17 cellular contexts compared by ENCODE assay signal in the genomic region with DNA sequence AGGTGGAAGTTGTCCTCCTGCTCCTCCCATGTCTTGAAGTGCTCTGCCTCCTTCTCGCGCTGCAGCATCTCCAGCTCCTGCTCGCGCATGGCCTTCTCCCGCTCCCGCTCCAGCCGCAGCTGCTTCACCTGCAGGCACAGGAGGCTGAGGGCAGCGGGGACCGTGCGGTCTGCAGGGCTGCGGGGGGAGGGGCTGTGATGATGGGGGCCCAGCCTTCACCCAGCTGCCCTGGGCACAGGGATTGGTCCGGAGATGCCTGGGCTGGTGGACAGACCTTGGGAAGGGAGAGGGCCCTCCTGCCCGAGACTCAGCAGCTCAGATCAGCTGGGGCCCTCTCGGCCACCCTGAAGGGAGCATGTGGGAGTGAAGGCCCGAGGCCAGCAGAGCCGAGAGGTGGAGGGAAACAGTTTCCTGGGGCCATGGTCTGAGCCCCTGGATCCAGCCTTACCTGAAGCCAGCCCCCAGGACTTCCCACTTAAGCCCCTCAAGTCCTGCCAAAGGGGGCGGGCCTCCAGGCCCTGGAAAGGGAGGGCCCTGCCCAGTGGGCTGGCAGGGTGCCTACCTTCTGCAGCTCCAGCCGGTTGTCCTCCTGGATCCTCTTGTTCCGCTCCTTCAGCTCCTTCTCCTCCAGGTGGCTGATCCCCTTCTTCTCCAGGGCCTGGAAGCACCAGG. TPM values are rescaled to one million over a fixed set of nuclear protein-coding genes. Genes with fewer than 3 reads are reported as not detected.
DNase-seq lines count a peak whose midpoint lies in the region; ATAC-seq, FAIRE-seq and TF ChIP-seq lines count a peak whose summit lies in the region.
"Had no signal": no experiment of that assay in that cellular context is flagged by ENCODE, and none has a peak within 500 bp of the region (broad histone marks: within the 10 kb centered on the region; RNA-seq: fewer than 3 reads in every experiment).

No MANE protein-coding gene starts in this region.

- BruUV-seq in Panc1 (replicated peaks; lab: Mats Ljungman, UMichigan) (no TSS peak), HepG2 (replicated peaks; lab: Mats Ljungman, UMichigan) (no TSS peak)

- FAIRE-seq in HepG2 (lab: Jason Lieb, UNC) = no peak
- FAIRE-seq: GM18507, H54 had no signal

- no peak overlapping the region for H3K27ac ChIP-seq in DND-41 (ENCODE audit: low read length)
- no peak overlapping the region for H3K27ac ChIP-seq in Panc1 (ENCODE audit: low read length)
- H3K27ac ChIP-seq in HepG2 (ENCODE audit: extremely low read length, insufficient read depth, low read length) = no peak overlapping the region
- H3K27ac ChIP-seq: BLaER1 treated with 17β-estradiol and CSF1 and Interleukin-3, amounts not matched to agents 10 nM and 100 nM; KMS-11 had no signal

- TF ChIP-seq EP300 in HepG2 (IDR thresholded peaks at IDR 0.05; ENCODE audit: low read depth in 2 of 2, low read length in 2 of 2) (no peak), HepG2 (CRISPR knock-in tag; IDR thresholded peaks at IDR 0.05; ENCODE audit: borderline replicate concordance) (no peak)

- no peak for TF ChIP-seq RAD21 in HepG2 (CRISPR knock-in tag; IDR thresholded peaks at IDR 0.05)

- 98% methylated on average over 9 of the region's 19 CpGs for WGBS in HepG2 (ENCODE audit: low lambda C conversion rate)

- in situ Hi-C loops in Panc1 (cut with HindIII; ENCODE audit: low pct_unique_long_range_greater_than_20kb, low sequenced_read_pairs) = no loop called here
- in situ Hi-C loops in HepG2 (cut with HindIII; ENCODE audit: extremely low pct_ligation_motif_present, low pct_unique_long_range_greater_than_20kb) = no loop called here

- peaks cover 66% of the 10 kb centered on the region for H3K36me3 ChIP-seq in DND-41 (ENCODE audit: insufficient read depth, low read length)
- no peaks in the 10 kb centered on the region for H3K36me3 ChIP-seq in Panc1 (ENCODE audit: control insufficient read depth, insufficient read depth, low read length)
- peaks cover 5 to 6% of the 10 kb centered on the region in 2 experiments; a peak in 2 of 5 replicates for H3K36me3 ChIP-seq in HepG2 (replicated peaks in 1 of 2; ENCODE audit: control insufficient read depth in 1 of 2, insufficient read depth in 2 of 2, low read length in 2 of 2)

- DNase-seq in AG20443 (ENCODE audit: low spot score) (peak; percentile 38), DND-41 (no peak), Panc1 (ENCODE audit: low read depth, low spot score) (no peak), HepG2 (ENCODE audit: low spot score) (no peak), dermis blood vessel endothelial cell (no peak), DMS153 (lab: John Stamatoyannopoulos, UW) (no peak), midbrain (lab: John Stamatoyannopoulos, UW) (no peak)
- DNase-seq: CD4-positive, CD25-positive, alpha-beta regulatory T cell; DMS79 treated with DMSO at 0.1 percent for 48 hours; GDM1 had no signal

- TF ChIP-seq POLR2A in HepG2 (IDR thresholded peaks at IDR 0.05; ENCODE audit: insufficient read depth in 1 of 2, low read depth in 2 of 2, low read length in 2 of 2) = no peak

- CTCF ChIA-PET in Panc1 (lab: Charles Lee) = no interaction called here
- CTCF ChIA-PET in HepG2 (lab: Yijun Ruan, JAX; ENCODE audit: low intra/inter-chr PET ratio, low total read pairs) = no interaction called here

- H3K4me2 ChIP-seq in DND-41 (ENCODE audit: insufficient read depth, low read length) (no peak overlapping the region), HepG2 (ENCODE audit: low read depth, low read length) (no peak overlapping the region)
- H3K4me2 ChIP-seq: KMS-11 had no signal

- H3K27me3 ChIP-seq in DND-41 (ENCODE audit: insufficient read depth, low read length, poor library complexity) (no peaks in the 10 kb centered on the region), Panc1 (ENCODE audit: control insufficient read depth, insufficient read depth, low read length) (no peaks in the 10 kb centered on the region), HepG2 (ENCODE audit: control insufficient read depth in 1 of 2, insufficient read depth in 2 of 2, low read length in 2 of 2) (no peaks in the 10 kb centered on the region)
- H3K27me3 ChIP-seq: BLaER1 treated with 17β-estradiol and CSF1 and Interleukin-3, amounts not matched to agents 10 nM and 100 nM had no signal

- ATAC-seq in DND-41 (ENCODE audit: insufficient read depth, low read depth) (0 out of 3 replicates have a peak, but pooled peaks have one; percentile 5), Panc1 (peak; percentile 43), HepG2 (no peak)
- ATAC-seq: HCT116 had no signal

- H2AFZ ChIP-seq in DND-41 (ENCODE audit: low read depth, low read length) (no peak overlapping the region), HepG2 (ENCODE audit: low read length) (no peak overlapping the region)

- intact Hi-C loops in Panc1 (cut with micrococcal nuclease; ENCODE audit: unreplicated experiment) (no loop called here), HepG2 (cut with micrococcal nuclease; ENCODE audit: unreplicated experiment) (no loop called here)

- no peaks in the 10 kb centered on the region for H3K9me3 ChIP-seq in DND-41 (ENCODE audit: insufficient read depth, low read length, severe bottlenecking)
- no peaks in the 10 kb centered on the region for H3K9me3 ChIP-seq in Panc1 (ENCODE audit: control insufficient read depth, insufficient read depth, low read depth, low read length)
- no peaks in the 10 kb centered on the region for H3K9me3 ChIP-seq in HepG2 (ENCODE audit: low read length)
- H3K9me3 ChIP-seq: BLaER1 treated with 17β-estradiol and CSF1 and Interleukin-3, amounts not matched to agents 10 nM and 100 nM had no signal

- H4K20me1 ChIP-seq in DND-41 (ENCODE audit: insufficient read depth, low read length) (peaks cover 19% of the 10 kb centered on the region), HepG2 (ENCODE audit: insufficient read depth, low read length) (no peaks in the 10 kb centered on the region)

- H3K79me2 ChIP-seq in DND-41 (ENCODE audit: insufficient read depth, low read length) (peaks cover 18% of the 10 kb centered on the region), HepG2 (ENCODE audit: insufficient read depth, low read length) (peaks cover 7% of the 10 kb centered on the region)

- H3K4me3 ChIP-seq in DND-41 (ENCODE audit: low read depth in 1 of 2, low read length in 2 of 2) (no peak overlapping the region), Panc1 (ENCODE audit: low read depth in 2 of 2, low read length in 2 of 2) (no peak overlapping the region), HepG2 (replicated peaks in 1 of 3; ENCODE audit: insufficient read depth in 1 of 3, low read depth in 2 of 3, low read length in 3 of 3) (no peak overlapping the region)
- H3K4me3 ChIP-seq: BLaER1 treated with 17β-estradiol and CSF1 and Interleukin-3, amounts not matched to agents 10 nM and 100 nM had no signal

- TF ChIP-seq CTCF in DND-41 (IDR thresholded peaks at IDR 0.05; ENCODE audit: borderline replicate concordance, extremely low read depth, low read length, poor library complexity, severe bottlenecking) = no peak
- TF ChIP-seq CTCF in Panc1 (IDR thresholded peaks at IDR 0.05) = no peak
- no peak for TF ChIP-seq CTCF in HepG2 (CRISPR knock-in tag; IDR thresholded peaks at IDR 0.05)

- POLR2A ChIA-PET in Panc1 (lab: Charles Lee) = no interaction called here
- POLR2A ChIA-PET in HepG2 (lab: Yijun Ruan, JAX) = no interaction called here

- H3K9ac ChIP-seq in DND-41 (ENCODE audit: low read depth, low read length) = no peak overlapping the region
- no peak overlapping the region for H3K9ac ChIP-seq in HepG2 (ENCODE audit: insufficient read depth, low read depth, low read length)
- H3K9ac ChIP-seq: KMS-11 had no signal

- peaks cover 17% of the 10 kb centered on the region for H3K4me1 ChIP-seq in DND-41 (ENCODE audit: insufficient read depth, low read length)
- H3K4me1 ChIP-seq in Panc1 (ENCODE audit: control insufficient read depth, insufficient read depth, low read length) = peaks cover 3% of the 10 kb centered on the region
- H3K4me1 ChIP-seq in HepG2 (ENCODE audit: insufficient read depth, low read length) = peaks cover 10% of the 10 kb centered on the region

RNA-seq across cellular contexts. Expression of a gene that starts 6.3 kb away (rescaled TPM):
- total RNA-seq in Panc1 (2021; ENCODE audit: unreplicated experiment) (25.2 TPM), HepG2 (2016; rRNA removed; fragmentation: Illumina TruSeq; extraction: Trizol) (11.1 and 16.6 TPM in 2 replicates), dermis blood vessel endothelial cell (30.8 and 39.2 TPM in 2 replicates)
- 30.4 TPM for polyA plus RNA-seq in Panc1 (2012; ENCODE audit: insufficient read length)
- total RNA-seq in HepG2 (2016; cell fraction: cytosol; rRNA removed; fragmentation: Illumina TruSeq; extraction: Trizol; ENCODE audit: low read depth) = 2.8 and 3.1 TPM in 2 replicates
- total RNA-seq in HepG2 (2016; cell fraction: insoluble cytoplasmic fraction; rRNA removed; fragmentation: Illumina TruSeq; extraction: Trizol) = 11.2 and 17.9 TPM in 2 replicates
- total RNA-seq in HepG2 (2016; cell fraction: membrane; rRNA removed; fragmentation: Illumina TruSeq; extraction: Trizol) = 4.7 and 5.6 TPM in 2 replicates
- 9.0 and 11.6 TPM in 2 replicates for total RNA-seq in HepG2 (2016; cell fraction: nucleus; rRNA removed; fragmentation: Illumina TruSeq; extraction: Trizol)
- 10.0 and 11.5 TPM in 2 replicates for polyA plus RNA-seq in HepG2 (2011; rRNA removed)
- polyA plus RNA-seq in HepG2 (2011; cell fraction: cytosol; rRNA removed) = 6.6 and 11.2 TPM in 2 replicates
- 31.8 and 41.5 TPM in 2 replicates for polyA plus RNA-seq in HepG2 (2011; cell fraction: nucleus; rRNA removed)
- polyA plus RNA-seq in HepG2 (2012) = 5.7 and 5.8 TPM in 2 replicates
- 1.7 and 1.8 TPM in 2 replicates for polyA plus RNA-seq in HepG2 (2016; cell fraction: cytosol; fragmentation: Illumina TruSeq; extraction: Trizol; ENCODE audit: low read depth)
- 10.2 and 13.0 TPM in 2 replicates for polyA plus RNA-seq in HepG2 (2016; cell fraction: insoluble cytoplasmic fraction; fragmentation: Illumina TruSeq; extraction: Trizol; ENCODE audit: low read depth)
- polyA plus RNA-seq in HepG2 (2016; cell fraction: membrane; fragmentation: Illumina TruSeq; extraction: Trizol; ENCODE audit: low read depth) = 3.7 and 4.0 TPM in 2 replicates
- polyA plus RNA-seq in HepG2 (2016; cell fraction: nucleus; fragmentation: Illumina TruSeq; extraction: Trizol; ENCODE audit: insufficient read depth, low read depth) = 28.6 and 30.2 TPM in 2 replicates
- 9.7 and 19.5 TPM in 2 replicates for polyA minus RNA-seq in HepG2 (2011; rRNA and poly(A)+ RNA removed; ENCODE audit: low replicate concordance)
- polyA minus RNA-seq in HepG2 (2011; cell fraction: cytosol; rRNA and poly(A)+ RNA removed) = 5.0 and 5.2 TPM in 2 replicates
- polyA minus RNA-seq in HepG2 (2011; cell fraction: nucleus; rRNA and poly(A)+ RNA removed) = 5.3 and 5.7 TPM in 2 replicates

RNA-seq across cellular contexts. Expression of a gene that starts 13.6 kb away (rescaled TPM):
- 5.2 TPM for total RNA-seq in Panc1 (2021; ENCODE audit: unreplicated experiment)
- 7.1 TPM for polyA plus RNA-seq in Panc1 (2012; ENCODE audit: insufficient read length)
- not detected in 2 replicates for total RNA-seq in HepG2 (2016; rRNA removed; fragmentation: Illumina TruSeq; extraction: Trizol)
- total RNA-seq in HepG2 (2016; cell fraction: cytosol; rRNA removed; fragmentation: Illumina TruSeq; extraction: Trizol; ENCODE audit: low read depth) = not detected in 2 replicates
- total RNA-seq in HepG2 (2016; cell fraction: insoluble cytoplasmic fraction; rRNA removed; fragmentation: Illumina TruSeq; extraction: Trizol) = not detected in 2 replicates
- total RNA-seq in HepG2 (2016; cell fraction: membrane; rRNA removed; fragmentation: Illumina TruSeq; extraction: Trizol) = not detected in 2 replicates
- not detected in 2 replicates for total RNA-seq in HepG2 (2016; cell fraction: nucleus; rRNA removed; fragmentation: Illumina TruSeq; extraction: Trizol)
- 0.05 and 0.09 TPM in 2 replicates for polyA plus RNA-seq in HepG2 (2011; rRNA removed)
- 0.04 TPM in 2 replicates for polyA plus RNA-seq in HepG2 (2011; cell fraction: cytosol; rRNA removed)
- 0.11 TPM in 1 of 2 replicates, not detected in the other for polyA plus RNA-seq in HepG2 (2011; cell fraction: nucleus; rRNA removed)
- not detected in 2 replicates for polyA plus RNA-seq in HepG2 (2012)
- polyA plus RNA-seq in HepG2 (2016; cell fraction: cytosol; fragmentation: Illumina TruSeq; extraction: Trizol; ENCODE audit: low read depth) = not detected in 2 replicates
- polyA plus RNA-seq in HepG2 (2016; cell fraction: insoluble cytoplasmic fraction; fragmentation: Illumina TruSeq; extraction: Trizol; ENCODE audit: low read depth) = not detected in 2 replicates
- not detected in 2 replicates for polyA plus RNA-seq in HepG2 (2016; cell fraction: membrane; fragmentation: Illumina TruSeq; extraction: Trizol; ENCODE audit: low read depth)
- not detected in 2 replicates for polyA plus RNA-seq in HepG2 (2016; cell fraction: nucleus; fragmentation: Illumina TruSeq; extraction: Trizol; ENCODE audit: insufficient read depth, low read depth)
- 0.20 and 1.3 TPM in 2 replicates for polyA minus RNA-seq in HepG2 (2011; rRNA and poly(A)+ RNA removed; ENCODE audit: low replicate concordance)
- not detected in 2 replicates for polyA minus RNA-seq in HepG2 (2011; cell fraction: cytosol; rRNA and poly(A)+ RNA removed)
- polyA minus RNA-seq in HepG2 (2011; cell fraction: nucleus; rRNA and poly(A)+ RNA removed) = not detected in 2 replicates
- total RNA-seq in dermis blood vessel endothelial cell = 1.3 and 1.7 TPM in 2 replicates
- total RNA-seq: HT-29 had no signal

RNA-seq across cellular contexts. Expression of a gene that starts 35.0 kb away (rescaled TPM):
- total RNA-seq in Panc1 (2021; ENCODE audit: unreplicated experiment) = 0.92 TPM
- polyA plus RNA-seq in Panc1 (2012; ENCODE audit: insufficient read length) = 1.3 TPM
- total RNA-seq in HepG2 (2016; rRNA removed; fragmentation: Illumina TruSeq; extraction: Trizol) = not detected in 2 replicates
- not detected in 2 replicates for total RNA-seq in HepG2 (2016; cell fraction: cytosol; rRNA removed; fragmentation: Illumina TruSeq; extraction: Trizol; ENCODE audit: low read depth)
- not detected in 2 replicates for total RNA-seq in HepG2 (2016; cell fraction: insoluble cytoplasmic fraction; rRNA removed; fragmentation: Illumina TruSeq; extraction: Trizol)
- not detected in 2 replicates for total RNA-seq in HepG2 (2016; cell fraction: membrane; rRNA removed; fragmentation: Illumina TruSeq; extraction: Trizol)
- not detected in 2 replicates for total RNA-seq in HepG2 (2016; cell fraction: nucleus; rRNA removed; fragmentation: Illumina TruSeq; extraction: Trizol)
- polyA plus RNA-seq in HepG2 (2011; rRNA removed) = 0.05 and 0.08 TPM in 2 replicates
- polyA plus RNA-seq in HepG2 (2011; cell fraction: cytosol; rRNA removed) = 0.01 and 0.03 TPM in 2 replicates
- polyA plus RNA-seq in HepG2 (2011; cell fraction: nucleus; rRNA removed) = 0.14 and 0.17 TPM in 2 replicates
- polyA plus RNA-seq in HepG2 (2012) = 0.04 TPM in 1 of 2 replicates, not detected in the other
- polyA plus RNA-seq in HepG2 (2016; cell fraction: cytosol; fragmentation: Illumina TruSeq; extraction: Trizol; ENCODE audit: low read depth) = not detected in 2 replicates
- not detected in 2 replicates for polyA plus RNA-seq in HepG2 (2016; cell fraction: insoluble cytoplasmic fraction; fragmentation: Illumina TruSeq; extraction: Trizol; ENCODE audit: low read depth)
- not detected in 2 replicates for polyA plus RNA-seq in HepG2 (2016; cell fraction: membrane; fragmentation: Illumina TruSeq; extraction: Trizol; ENCODE audit: low read depth)
- not detected in 2 replicates for polyA plus RNA-seq in HepG2 (2016; cell fraction: nucleus; fragmentation: Illumina TruSeq; extraction: Trizol; ENCODE audit: insufficient read depth, low read depth)
- polyA minus RNA-seq in HepG2 (2011; rRNA and poly(A)+ RNA removed; ENCODE audit: low replicate concordance) = 0.02 and 5.9 TPM in 2 replicates
- not detected in 2 replicates for polyA minus RNA-seq in HepG2 (2011; cell fraction: cytosol; rRNA and poly(A)+ RNA removed)
- not detected in 2 replicates for polyA minus RNA-seq in HepG2 (2011; cell fraction: nucleus; rRNA and poly(A)+ RNA removed)
- 1.1 and 1.2 TPM in 2 replicates for total RNA-seq in dermis blood vessel endothelial cell
- total RNA-seq: HT-29 had no signal
- polyA plus RNA-seq: IgD-negative memory B cell had no signal

RNA-seq across cellular contexts. Expression of a gene that starts 47.5 kb away (rescaled TPM):
- total RNA-seq in Panc1 (2021; ENCODE audit: unreplicated experiment) = 74.7 TPM
- polyA plus RNA-seq in Panc1 (2012; ENCODE audit: insufficient read length) = 113 TPM
- 23.0 and 29.2 TPM in 2 replicates for total RNA-seq in HepG2 (2016; rRNA removed; fragmentation: Illumina TruSeq; extraction: Trizol)
- total RNA-seq in HepG2 (2016; cell fraction: cytosol; rRNA removed; fragmentation: Illumina TruSeq; extraction: Trizol; ENCODE audit: low read depth) = 26.2 and 31.3 TPM in 2 replicates
- 26.2 and 29.0 TPM in 2 replicates for total RNA-seq in HepG2 (2016; cell fraction: insoluble cytoplasmic fraction; rRNA removed; fragmentation: Illumina TruSeq; extraction: Trizol)
- 40.2 and 42.4 TPM in 2 replicates for total RNA-seq in HepG2 (2016; cell fraction: membrane; rRNA removed; fragmentation: Illumina TruSeq; extraction: Trizol)
- total RNA-seq in HepG2 (2016; cell fraction: nucleus; rRNA removed; fragmentation: Illumina TruSeq; extraction: Trizol) = 17.0 TPM in 2 replicates
- polyA plus RNA-seq in HepG2 (2011; rRNA removed) = 23.9 and 24.8 TPM in 2 replicates
- 17.7 and 28.8 TPM in 2 replicates for polyA plus RNA-seq in HepG2 (2011; cell fraction: cytosol; rRNA removed)
- polyA plus RNA-seq in HepG2 (2011; cell fraction: nucleus; rRNA removed) = 73.5 and 97.4 TPM in 2 replicates
- polyA plus RNA-seq in HepG2 (2012) = 19.0 and 22.8 TPM in 2 replicates
- 33.9 and 35.6 TPM in 2 replicates for polyA plus RNA-seq in HepG2 (2016; cell fraction: cytosol; fragmentation: Illumina TruSeq; extraction: Trizol; ENCODE audit: low read depth)
- 36.6 TPM in 2 replicates for polyA plus RNA-seq in HepG2 (2016; cell fraction: insoluble cytoplasmic fraction; fragmentation: Illumina TruSeq; extraction: Trizol; ENCODE audit: low read depth)
- 38.7 and 44.5 TPM in 2 replicates for polyA plus RNA-seq in HepG2 (2016; cell fraction: membrane; fragmentation: Illumina TruSeq; extraction: Trizol; ENCODE audit: low read depth)
- 80.7 and 81.4 TPM in 2 replicates for polyA plus RNA-seq in HepG2 (2016; cell fraction: nucleus; fragmentation: Illumina TruSeq; extraction: Trizol; ENCODE audit: insufficient read depth, low read depth)
- 13.9 and 67.7 TPM in 2 replicates for polyA minus RNA-seq in HepG2 (2011; rRNA and poly(A)+ RNA removed; ENCODE audit: low replicate concordance)
- polyA minus RNA-seq in HepG2 (2011; cell fraction: cytosol; rRNA and poly(A)+ RNA removed) = 10.8 and 16.1 TPM in 2 replicates
- polyA minus RNA-seq in HepG2 (2011; cell fraction: nucleus; rRNA and poly(A)+ RNA removed) = 8.7 and 9.7 TPM in 2 replicates
- total RNA-seq in dermis blood vessel endothelial cell = 75.0 and 94.7 TPM in 2 replicates
